Comparison of ENCODE assay signal across 10 cellular contexts in genomic region chr22:36156119-36156514, GRCh38. TPM values are rescaled to one million over a fixed set of nuclear protein-coding genes. Genes with fewer than 3 reads are reported as not detected.
DNase-seq lines count a peak whose midpoint lies in the region; ATAC-seq and TF ChIP-seq lines count a peak whose summit lies in the region.
"Had no signal": no experiment of that assay in that cellular context is flagged by ENCODE, and none has a peak within 500 bp of the region (broad histone marks: within the 10 kb centered on the region; RNA-seq: fewer than 3 reads in every experiment).

No MANE protein-coding gene starts in this region.

- peak overlapping the region; percentile 73; the same call in 1 of the 2 replicates for H2AFZ ChIP-seq in PC-3 (ENCODE audit: low read length)

- TF ChIP-seq CTCF in AG10803 (conservative IDR thresholded peaks at IDR 0.05; ENCODE audit: low read length) (no peak), PC-3 (conservative IDR thresholded peaks at IDR 0.05; ENCODE audit: low read depth, low read length) (no peak), nephron progenitor cell (IDR thresholded peaks at IDR 0.05) (no peak), glutamatergic neuron (IDR thresholded peaks at IDR 0.05; ENCODE audit: partially characterized antibody, unreplicated experiment) (no peak)

- POLR2A ChIA-PET in PC-3 (lab: Charles Lee; ENCODE audit: unreplicated experiment): no interaction called here

- BruUV-seq in PC-3 (replicated peaks; lab: Mats Ljungman, UMichigan): no TSS peak

- no peaks in the 10 kb centered on the region for H3K9me3 ChIP-seq in PC-3 (ENCODE audit: low read length)
- no peaks in the 10 kb centered on the region for H3K9me3 ChIP-seq in effector memory CD4-positive, alpha-beta T cell (ENCODE audit: control insufficient read depth, low read length)

- DNase-seq in AG10803 (ENCODE audit: low read depth): no peak
- no peak for DNase-seq in PC-3
- DNase-seq in effector memory CD4-positive, alpha-beta T cell: no peak
- no peak for DNase-seq in nephron progenitor cell
- DNase-seq in midbrain (lab: John Stamatoyannopoulos, UW): no peak
- no peak for DNase-seq in NCI-H2029 (lab: John Stamatoyannopoulos, UW)
- no peak for DNase-seq in glutamatergic neuron
- DNase-seq in effector CD8-positive, alpha-beta T cell (lab: John Stamatoyannopoulos, UW): no peak
- DNase-seq: SHP77 treated with DMSO at 0.1 percent for 48 hours had no signal

- no peak overlapping the region for H3K27ac ChIP-seq in PC-3 (ENCODE audit: low read length)
- peak overlapping the region; percentile 94 for H3K27ac ChIP-seq in effector memory CD4-positive, alpha-beta T cell (ENCODE audit: insufficient read depth, low read length, poor library complexity, severe bottlenecking)
- H3K27ac ChIP-seq: cardiac muscle cell had no signal

- H3K9me2 ChIP-seq in PC-3 (replicated peaks; ENCODE audit: low read length): no peaks in the 10 kb centered on the region

- intact Hi-C loops in PC-3 (cut with micrococcal nuclease): no loop called here

- H3K27ac Mint-ChIP-seq in nephron progenitor cell: peak overlapping the region; percentile 97
- no peak overlapping the region for H3K27ac Mint-ChIP-seq in glutamatergic neuron (ENCODE audit: unreplicated experiment)

- no peak overlapping the region for H3K9ac ChIP-seq in PC-3 (ENCODE audit: low read length)

- ATAC-seq in PC-3: no peak

- H4K20me1 ChIP-seq in PC-3 (ENCODE audit: low read length): no peaks in the 10 kb centered on the region

- H3K4me1 Mint-ChIP-seq in nephron progenitor cell (peaks cover 61% of the 10 kb centered on the region), glutamatergic neuron (ENCODE audit: low read depth, unreplicated experiment) (no peaks in the 10 kb centered on the region)

- peaks cover 13% of the 10 kb centered on the region for H3K9me3 Mint-ChIP-seq in nephron progenitor cell
- H3K9me3 Mint-ChIP-seq in glutamatergic neuron (ENCODE audit: unreplicated experiment): peaks cover 2% of the 10 kb centered on the region

- H3F3A ChIP-seq in PC-3 (ENCODE audit: low read length, unreplicated experiment): no peaks in the 10 kb centered on the region

- peak overlapping the region; percentile 75; the same call in 1 of the 2 replicates for H3K4me2 ChIP-seq in PC-3 (ENCODE audit: low read length)

- H3K27me3 ChIP-seq in PC-3 (ENCODE audit: low read length): no peaks in the 10 kb centered on the region
- no peaks in the 10 kb centered on the region for H3K27me3 ChIP-seq in effector memory CD4-positive, alpha-beta T cell (replicated peaks; ENCODE audit: control insufficient read depth, insufficient read depth, low read length, poor library complexity, severe bottlenecking)
- H3K27me3 ChIP-seq: cardiac muscle cell had no signal

- H3K4me3 ChIP-seq in AG10803 (ENCODE audit: low read length): peak overlapping the region; percentile 59
- no peak overlapping the region for H3K4me3 ChIP-seq in PC-3 (ENCODE audit: low read length)
- H3K4me3 ChIP-seq in effector memory CD4-positive, alpha-beta T cell (ENCODE audit: insufficient read depth, low read depth, low read length, poor library complexity, severe bottlenecking): peak overlapping the region; percentile 69
- H3K4me3 ChIP-seq: cardiac muscle cell had no signal

- H3K27me3 Mint-ChIP-seq in nephron progenitor cell (ENCODE audit: low read depth, poor library complexity) (peaks cover 16% of the 10 kb centered on the region), glutamatergic neuron (ENCODE audit: unreplicated experiment) (peaks cover 3% of the 10 kb centered on the region)

- no peaks in the 10 kb centered on the region for H3K79me2 ChIP-seq in PC-3 (ENCODE audit: low read length)

- H3K4me3 Mint-ChIP-seq in nephron progenitor cell (peak overlapping the region; percentile 47), glutamatergic neuron (ENCODE audit: unreplicated experiment) (no peak overlapping the region)

- CTCF ChIA-PET in PC-3 (lab: Charles Lee): no interaction called here

- peaks cover 5% of the 10 kb centered on the region for H3K36me3 Mint-ChIP-seq in nephron progenitor cell (ENCODE audit: low read depth)
- no peaks in the 10 kb centered on the region for H3K36me3 Mint-ChIP-seq in glutamatergic neuron (ENCODE audit: unreplicated experiment)

- peaks cover 12% of the 10 kb centered on the region for H3K4me1 ChIP-seq in PC-3 (ENCODE audit: insufficient read depth, low read length)
- peaks cover 65% of the 10 kb centered on the region for H3K4me1 ChIP-seq in effector memory CD4-positive, alpha-beta T cell (ENCODE audit: control insufficient read depth, insufficient read depth, low read length, poor library complexity, severe bottlenecking)

- no peaks in the 10 kb centered on the region for H3K36me3 ChIP-seq in PC-3 (ENCODE audit: low read depth, low read length)
- peaks cover 11% of the 10 kb centered on the region for H3K36me3 ChIP-seq in effector memory CD4-positive, alpha-beta T cell (ENCODE audit: control insufficient read depth, insufficient read depth, low read length)
- H3K36me3 ChIP-seq: cardiac muscle cell had no signal

RNA-seq across cellular contexts. Expression of gene APOL3, which starts 4.4 kb away (rescaled TPM):
- total RNA-seq in PC-3 (2014; rRNA removed) (0.23 TPM in 1 of 2 replicates, not detected in the other), glutamatergic neuron (ENCODE audit: unreplicated experiment) (not detected)
- total RNA-seq: cardiac muscle cell had no signal

RNA-seq across cellular contexts. Expression of gene APOL4, which starts 45.5 kb away (rescaled TPM):
- total RNA-seq in PC-3 (2014; rRNA removed): 0.04 TPM in 1 of 2 replicates, not detected in the other
- not detected for total RNA-seq in glutamatergic neuron (ENCODE audit: unreplicated experiment)
